Comparison of ENCODE assay signal across 10 cellular contexts in the genomic region with DNA sequence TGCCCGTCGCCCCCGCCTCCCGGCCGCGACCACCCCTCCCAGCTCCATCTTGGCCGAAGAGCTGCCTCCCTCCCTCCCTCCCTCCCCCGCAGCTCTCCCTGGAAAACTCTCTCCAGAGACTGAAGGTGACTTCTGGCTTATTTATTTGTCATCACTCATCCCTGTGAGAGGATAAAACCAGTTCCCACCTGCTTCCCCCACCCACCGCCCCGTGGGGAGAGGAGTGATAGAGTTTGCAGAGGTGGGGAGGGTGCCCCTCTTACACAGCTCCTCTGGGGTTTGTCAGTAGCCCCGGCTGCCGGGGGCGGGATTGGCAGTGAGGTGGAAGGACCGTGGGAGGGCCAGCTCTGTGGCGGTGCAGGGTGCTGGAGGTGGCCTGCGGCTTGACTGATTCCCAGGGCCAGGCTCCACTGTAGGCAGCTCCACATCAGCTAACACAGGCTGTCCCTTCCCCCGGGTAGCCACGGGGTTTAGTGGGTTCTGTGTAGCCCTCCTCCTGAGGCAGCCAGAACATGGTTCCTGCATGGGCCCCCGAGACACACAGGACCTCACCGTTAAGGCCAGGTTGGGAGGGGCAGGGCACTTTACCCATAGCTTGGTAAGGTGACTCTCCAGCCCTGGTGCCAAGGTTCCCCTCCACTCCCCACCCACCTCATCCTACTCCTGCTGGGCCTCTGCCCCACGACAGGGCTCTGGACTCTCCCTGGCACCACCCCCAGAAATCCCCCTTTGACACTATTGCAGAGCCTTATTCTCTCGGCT.
DNase-seq lines count a peak whose midpoint lies in the region; ATAC-seq, FAIRE-seq and TF ChIP-seq lines count a peak whose summit lies in the region.
"Had no signal": no experiment of that assay in that cellular context is flagged by ENCODE, and none has a peak within 500 bp of the region (broad histone marks: within the 10 kb centered on the region; RNA-seq: fewer than 3 reads in every experiment).

No MANE protein-coding gene starts in this region.

- peak overlapping the region; percentile 60 for H3K4me3 Mint-ChIP-seq in WTC11

- FAIRE-seq in kidney (lab: Jason Lieb, UNC) (no peak), small intestine (lab: Jason Lieb, UNC) (no peak)
- FAIRE-seq: islet of Langerhans had no signal

- in situ Hi-C loops in HAP-1 (cut with MboI; ENCODE audit: low sequenced_read_pairs), result no loop called here

- no peak overlapping the region for H3K27ac Mint-ChIP-seq in WTC11
- H3K27ac Mint-ChIP-seq: activated naive CD8-positive, alpha-beta T cell treated with anti-CD3 and anti-CD28 coated beads, Interleukin-2, amount 50 U/mL, for 24 hours had no signal

- H3K36me3 Mint-ChIP-seq in WTC11, result no peaks in the 10 kb centered on the region

- H3K4me1 ChIP-seq in HAP-1 (no peaks in the 10 kb centered on the region), kidney (ENCODE audit: control insufficient read depth in 1 of 2, insufficient read depth in 1 of 2, low read depth in 1 of 2, low read length in 2 of 2) (peaks cover 0 to 7% of the 10 kb centered on the region in 2 donors), small intestine (ENCODE audit: control insufficient read depth in 2 of 2, insufficient read depth in 1 of 2, low read depth in 1 of 2, low read length in 1 of 2) (no peaks in the 10 kb centered on the region)

- no peaks in the 10 kb centered on the region for H3K9me3 ChIP-seq in HAP-1
- H3K9me3 ChIP-seq in kidney (ENCODE audit: control insufficient read depth in 1 of 2, low read length in 2 of 2), result no peaks in the 10 kb centered on the region
- no peaks in the 10 kb centered on the region for H3K9me3 ChIP-seq in small intestine (ENCODE audit: control insufficient read depth, low read depth)

- WGBS in small intestine, 3 donors, result 10 to 26% (median 14%) methylated on average over 14 to 22 of the region's 22 CpGs

- peak overlapping the region; percentile 9; the same call in 1 of the 2 replicates for H3K4me3 ChIP-seq in HAP-1
- peak overlapping the region; percentile 12 to 48 for H3K4me3 ChIP-seq in kidney (ENCODE audit: low read length in 2 of 2)
- peak overlapping the region; percentile 7 to 24 for H3K4me3 ChIP-seq in small intestine (ENCODE audit: low read depth in 1 of 2, low read length in 2 of 2)

- DNase-seq in HAP-1 (ENCODE audit: low spot score in 2 of 2), result peak in 1 of 2 experiments; percentile 37
- DNase-seq in WTC11 (ENCODE audit: low spot score), result no peak
- no peak for DNase-seq in kidney
- no peak for DNase-seq in small intestine
- no peak for DNase-seq in GM10266 (ENCODE audit: extremely low spot score)
- DNase-seq in NCI-H446 treated with DMSO at 0.1 percent for 48 hours (lab: John Stamatoyannopoulos, UW), result no peak
- DNase-seq: activated naive CD8-positive, alpha-beta T cell treated with anti-CD3 and anti-CD28 coated beads, Interleukin-2, amount 50 U/mL, for 24 hours; OCI-M1 had no signal

- peaks cover 8% of the 10 kb centered on the region for H3K4me1 Mint-ChIP-seq in WTC11

- H3K9me3 Mint-ChIP-seq in WTC11, result no peaks in the 10 kb centered on the region
- H3K9me3 Mint-ChIP-seq: activated naive CD8-positive, alpha-beta T cell treated with anti-CD3 and anti-CD28 coated beads, Interleukin-2, amount 50 U/mL, for 24 hours had no signal

- peaks cover 75% of the 10 kb centered on the region for H3K27me3 Mint-ChIP-seq in WTC11 (ENCODE audit: low read depth)

- peak overlapping the region; percentile 4 to 8 for H3K9ac ChIP-seq in kidney (ENCODE audit: low read length in 2 of 2)

- TF ChIP-seq CTCF in WTC11 (IDR thresholded peaks at IDR 0.05), result no peak
- no peak for TF ChIP-seq CTCF in kidney (IDR thresholded peaks at IDR 0.05; ENCODE audit: borderline replicate concordance, extremely low read depth, insufficient read depth)
- no peak for TF ChIP-seq CTCF in GM10266 (IDR thresholded peaks at IDR 0.05; ENCODE audit: control insufficient read depth, insufficient read depth, low read depth, missing control alignments)

- POLR2A ChIA-PET in WTC11 (lab: Charles Lee), result no interaction called here

- CTCF ChIA-PET in WTC11 (lab: Charles Lee), result interaction anchor here (0.8 to 3.5 kb wide), 11 partner anchors 9 to 139 kb away, joined by 3 to 22 read pairs (median 9); no protein-coding TSS in a partner anchor

- H3K27ac ChIP-seq in kidney (ENCODE audit: low read depth in 2 of 2, low read length in 2 of 2) (peak overlapping the region; percentile 47 to 78), small intestine (ENCODE audit: low read depth in 1 of 2, low read length in 1 of 2) (no peak overlapping the region)

- H3K36me3 ChIP-seq in HAP-1 (replicated peaks) (no peaks in the 10 kb centered on the region), kidney (ENCODE audit: control insufficient read depth in 1 of 2, insufficient read depth in 2 of 2, low read length in 2 of 2) (no peaks in the 10 kb centered on the region), small intestine (ENCODE audit: control insufficient read depth in 2 of 2, insufficient read depth in 2 of 2, low read length in 2 of 2) (no peaks in the 10 kb centered on the region)

- ATAC-seq in WTC11 (no peak; the same call in 1 of the 2 replicates), HG03354 (IDR thresholded peaks at IDR 0.05; ENCODE audit: poor library complexity, severe bottlenecking, unreplicated experiment) (no peak)

- intact Hi-C loops in kidney (cut with DNase I), result no loop called here

- H3K27me3 ChIP-seq in HAP-1 (ENCODE audit: low read depth), result peaks cover 26% of the 10 kb centered on the region
- H3K27me3 ChIP-seq in small intestine (ENCODE audit: control insufficient read depth in 2 of 2, insufficient read depth in 2 of 2, low read length in 2 of 2), result peaks cover 2 to 14% of the 10 kb centered on the region in 2 donors

TF ChIP-seq in WTC11, 78 proteins besides CTCF, POLR2A, EP300 and RAD21:
- TF ChIP-seq SMAD4 (CRISPR knock-in tag; IDR thresholded peaks at IDR 0.05), result no peak
- TF ChIP-seq FOXJ3 (CRISPR knock-in tag; IDR thresholded peaks at IDR 0.05; ENCODE audit: borderline replicate concordance), result no peak
- TF ChIP-seq ATF6 (CRISPR knock-in tag; IDR thresholded peaks at IDR 0.05), result no peak
- TF ChIP-seq GABPB1 (CRISPR knock-in tag; IDR thresholded peaks at IDR 0.05), result no peak
- no peak for TF ChIP-seq ZNF232 (CRISPR knock-in tag; IDR thresholded peaks at IDR 0.05)

Comparison
In these comparisons a context has a peak if more than half of its experiments do, and no peak if none do; other contexts are left out.
1. H3K27ac ChIP-seq: peak in kidney (2 of 2); none in small intestine (0 of 2).
2. Peak in every context shown above with its lines, with median percentiles within 50 percentile points of each other: H3K4me3 ChIP-seq.